1 cellular context compared by ENCODE assay signal in genomic region chr10:60664859-60665258, GRCh38.
TF ChIP-seq lines count a peak whose summit lies in the region.

No MANE protein-coding gene starts in this region.

TF ChIP-seq in WTC11, 78 proteins besides CTCF, POLR2A, EP300 and RAD21 (continued from another document):
- no peak for TF ChIP-seq HMGA2 (CRISPR knock-in tag; IDR thresholded peaks at IDR 0.05)
- no peak for TF ChIP-seq JAZF1 (CRISPR knock-in tag; IDR thresholded peaks at IDR 0.05)
- TF ChIP-seq EMX1 (CRISPR knock-in tag; IDR thresholded peaks at IDR 0.05), result no peak
- no peak for TF ChIP-seq ZNF671 (CRISPR knock-in tag; IDR thresholded peaks at IDR 0.05)
- no peak for TF ChIP-seq CBFB (CRISPR knock-in tag; IDR thresholded peaks at IDR 0.05; ENCODE audit: low read depth)
- no peak for TF ChIP-seq SMAD3 (CRISPR knock-in tag; IDR thresholded peaks at IDR 0.05; ENCODE audit: borderline replicate concordance)
- no peak for TF ChIP-seq ZNF281 (CRISPR knock-in tag; IDR thresholded peaks at IDR 0.05)
- no peak for TF ChIP-seq ZNF396 (CRISPR knock-in tag; IDR thresholded peaks at IDR 0.05; ENCODE audit: borderline replicate concordance)
- TF ChIP-seq MLX (CRISPR knock-in tag; IDR thresholded peaks at IDR 0.05), result no peak
- no peak for TF ChIP-seq ZNF416 (CRISPR knock-in tag; IDR thresholded peaks at IDR 0.05)
- TF ChIP-seq ARID4B (CRISPR knock-in tag; IDR thresholded peaks at IDR 0.05; ENCODE audit: borderline replicate concordance), result no peak
- TF ChIP-seq ZBTB43 (CRISPR knock-in tag; IDR thresholded peaks at IDR 0.05), result no peak
